1 cellular context compared by ENCODE assay signal in genomic region chr5:13987843-13988464, GRCh38.
TF ChIP-seq lines count a peak whose summit lies in the region.

No MANE protein-coding gene starts in this region.

TF ChIP-seq in K562, 482 proteins besides CTCF, POLR2A, EP300 and RAD21 (continued from another document):
- TF ChIP-seq, protein P1, sequence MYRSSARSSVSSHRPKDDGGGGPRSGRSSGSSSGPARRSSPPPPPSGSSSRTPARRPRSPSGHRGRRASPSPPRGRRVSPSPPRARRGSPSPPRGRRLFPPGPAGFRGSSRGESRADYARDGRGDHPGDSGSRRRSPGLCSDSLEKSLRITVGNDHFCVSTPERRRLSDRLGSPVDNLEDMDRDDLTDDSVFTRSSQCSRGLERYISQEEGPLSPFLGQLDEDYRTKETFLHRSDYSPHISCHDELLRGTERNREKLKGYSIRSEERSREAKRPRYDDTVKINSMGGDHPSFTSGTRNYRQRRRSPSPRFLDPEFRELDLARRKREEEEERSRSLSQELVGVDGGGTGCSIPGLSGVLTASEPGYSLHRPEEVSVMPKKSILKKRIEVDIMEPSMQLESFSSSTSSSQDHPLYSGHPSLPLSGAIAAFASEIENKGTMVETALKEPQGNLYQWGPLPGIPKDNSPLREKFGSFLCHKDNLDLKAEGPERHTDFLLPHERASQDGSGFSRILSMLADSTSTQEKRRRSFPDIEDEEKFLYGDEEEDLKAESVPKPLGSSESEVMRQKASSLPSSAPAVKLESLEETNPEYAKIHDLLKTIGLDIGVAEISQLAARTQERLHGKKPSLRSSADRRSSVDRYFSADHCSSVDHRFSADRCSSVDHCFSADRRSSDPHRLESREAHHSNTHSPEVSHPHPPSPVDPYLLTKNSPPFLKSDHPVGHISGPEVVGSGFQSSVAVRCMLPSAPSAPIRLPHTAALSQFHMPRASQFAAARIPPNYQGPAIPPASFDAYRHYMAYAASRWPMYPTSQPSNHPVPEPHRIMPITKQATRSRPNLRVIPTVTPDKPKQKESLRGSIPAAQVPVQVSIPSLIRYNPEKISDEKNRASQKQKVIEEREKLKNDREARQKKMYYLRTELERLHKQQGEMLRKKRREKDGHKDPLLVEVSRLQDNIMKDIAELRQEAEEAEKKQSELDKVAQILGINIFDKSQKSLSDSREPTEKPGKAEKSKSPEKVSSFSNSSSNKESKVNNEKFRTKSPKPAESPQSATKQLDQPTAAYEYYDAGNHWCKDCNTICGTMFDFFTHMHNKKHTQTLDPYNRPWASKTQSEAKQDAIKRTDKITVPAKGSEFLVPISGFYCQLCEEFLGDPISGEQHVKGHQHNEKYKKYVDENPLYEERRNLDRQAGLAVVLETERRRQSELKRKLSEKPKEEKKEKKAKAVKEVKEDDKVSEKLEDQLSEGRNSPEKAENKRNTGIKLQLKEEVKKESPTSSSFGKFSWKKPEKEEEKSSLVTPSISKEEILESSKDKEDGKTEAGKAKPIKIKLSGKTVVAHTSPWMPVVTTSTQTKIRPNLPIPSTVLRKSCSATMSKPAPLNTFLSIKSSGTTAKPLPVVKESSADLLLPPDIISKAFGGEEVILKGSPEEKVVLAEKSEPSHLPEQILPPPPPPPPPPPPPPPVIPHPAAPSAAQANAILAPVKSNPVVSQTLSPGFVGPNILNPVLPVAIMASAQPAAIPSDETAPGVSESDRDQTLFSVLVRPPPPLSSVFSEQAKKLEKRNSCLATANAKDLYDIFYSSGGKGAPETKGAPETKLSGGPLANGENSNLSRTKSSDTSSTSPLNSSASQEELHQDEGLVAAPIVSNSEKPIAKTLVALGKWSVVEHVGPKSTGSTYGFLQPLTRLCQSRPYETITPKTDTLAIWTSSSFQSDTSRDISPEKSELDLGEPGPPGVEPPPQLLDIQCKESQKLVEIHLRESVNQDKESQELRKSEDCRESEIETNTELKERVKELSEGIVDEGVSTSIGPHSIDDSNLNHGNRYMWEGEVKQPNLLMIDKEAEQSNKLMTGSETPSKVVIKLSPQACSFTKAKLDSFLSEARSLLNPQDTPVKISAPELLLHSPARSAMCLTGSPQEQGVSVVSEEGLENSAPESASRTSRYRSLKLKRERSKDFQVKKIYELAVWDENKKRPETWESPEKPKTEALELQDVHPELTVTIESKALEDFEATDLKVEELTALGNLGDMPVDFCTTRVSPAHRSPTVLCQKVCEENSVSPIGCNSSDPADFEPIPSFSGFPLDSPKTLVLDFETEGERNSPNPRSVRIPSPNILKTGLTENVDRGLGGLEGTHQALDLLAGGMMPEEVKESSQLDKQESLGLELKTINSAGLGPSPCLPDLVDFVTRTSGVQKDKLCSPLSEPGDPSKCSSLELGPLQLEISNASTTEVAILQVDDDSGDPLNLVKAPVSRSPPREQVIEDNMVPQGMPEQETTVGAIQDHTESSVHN (IDR thresholded peaks at IDR 0.05; ENCODE audit: borderline replicate concordance in 1 of 2, low read depth in 1 of 2) = no peak
- TF ChIP-seq STAT5B (CRISPR knock-in tag; IDR thresholded peaks at IDR 0.05) = no peak
- TF ChIP-seq EGR1 (conservative IDR thresholded peaks at IDR 0.05) = 0 out of 2 replicates have a peak, but pooled peaks have one; percentile 7
- no peak for TF ChIP-seq MECOM (CRISPR knock-in tag; IDR thresholded peaks at IDR 0.05)
